Comparison of ENCODE assay signal across 16 cellular contexts in the genomic region with DNA sequence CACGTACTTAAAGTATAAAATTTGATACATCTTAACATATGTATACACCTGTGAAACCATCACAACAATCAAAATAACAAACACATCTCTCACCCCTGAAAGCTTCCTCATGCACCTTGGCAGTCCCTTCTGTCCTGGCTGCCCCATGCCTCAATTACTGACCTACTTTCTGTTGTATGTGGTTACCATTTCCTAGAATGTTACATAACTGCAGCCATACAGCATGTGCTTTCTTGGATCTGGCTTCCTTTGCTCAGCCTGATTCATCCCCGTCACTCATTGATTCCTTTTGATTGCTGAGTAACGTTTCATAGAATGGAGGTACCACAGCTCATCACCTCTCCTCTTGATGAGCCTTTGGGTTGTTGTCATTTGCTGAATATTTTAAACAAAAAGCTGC.
DNase-seq lines count a peak whose midpoint lies in the region; ATAC-seq, FAIRE-seq and TF ChIP-seq lines count a peak whose summit lies in the region.
"Had no signal": no experiment of that assay in that cellular context is flagged by ENCODE, and none has a peak within 500 bp of the region (broad histone marks: within the 10 kb centered on the region; RNA-seq: fewer than 3 reads in every experiment).

No MANE protein-coding gene starts in this region.

- ATAC-seq in naive thymus-derived CD8-positive, alpha-beta T cell: no peak
- ATAC-seq: A549, foreskin keratinocyte had no signal

- H3K27me3 ChIP-seq in GM23248 (replicated peaks; ENCODE audit: insufficient read depth) (no peaks in the 10 kb centered on the region), hepatocyte (no peaks in the 10 kb centered on the region)
- H3K27me3 ChIP-seq: foreskin keratinocyte, thyroid gland had no signal

- intact Hi-C loops in activated T-helper 1 cell treated with anti-CD3 and anti-CD28 coated beads, Interleukin-12 subunit alpha, Interleukin-12 subunit beta, Interleukin-2, Interleukin-4 antibody, amounts not matched to agents 30 ng/mL and 10 ng/mL and 1 ng/mL, durations not matched to agents 14 hours and 24 hours and 36 hours (cut with micrococcal nuclease): no loop called here

- no peak for TF ChIP-seq CTCF in hepatocyte (IDR thresholded peaks at IDR 0.05; ENCODE audit: poor library complexity)

- H3K36me3 ChIP-seq in GM23248 (ENCODE audit: low read depth) (no peaks in the 10 kb centered on the region), hepatocyte (replicated peaks; ENCODE audit: insufficient read depth, low read depth) (no peaks in the 10 kb centered on the region)
- H3K36me3 ChIP-seq: thyroid gland had no signal

- H3K9me2 ChIP-seq in GM23248 (ENCODE audit: insufficient read depth) (no peaks in the 10 kb centered on the region), hepatocyte (replicated peaks; ENCODE audit: insufficient read depth) (no peaks in the 10 kb centered on the region)

- H3K4me3 ChIP-seq in GM23248 (no peak overlapping the region), hepatocyte (no peak overlapping the region)
- H3K4me3 ChIP-seq: A549, thyroid gland had no signal

- peaks cover 95% of the 10 kb centered on the region for H3K36me3 Mint-ChIP-seq in activated CD4-positive, alpha-beta T cell treated with anti-CD3 and anti-CD28 coated beads, Interleukin-2, amount 10 ng/mL, durations not matched to agents 7 days and 5 days (ENCODE audit: low read depth)
- peaks cover 87% of the 10 kb centered on the region for H3K36me3 Mint-ChIP-seq in activated T-helper 1 cell treated with anti-CD3 and anti-CD28 coated beads, Interleukin-12 subunit alpha, Interleukin-12 subunit beta, Interleukin-2, Interleukin-4 antibody, amounts not matched to agents 30 ng/mL and 10 ng/mL and 1 ng/mL, durations not matched to agents 14 hours and 24 hours and 36 hours (ENCODE audit: low read depth)
- H3K36me3 Mint-ChIP-seq in naive thymus-derived CD8-positive, alpha-beta T cell: peaks cover 31 to 89% (median 50%) of the 10 kb centered on the region in 3 donors

- no peak for DNase-seq in activated CD4-positive, alpha-beta T cell treated with anti-CD3 and anti-CD28 coated beads, Interleukin-2, amount 10 ng/mL, durations not matched to agents 7 days and 5 days
- no peak for DNase-seq in activated CD4-positive, alpha-beta T cell treated with anti-CD3 and anti-CD28 coated beads, Interleukin-2, amount 50 U/mL, for 48 hours
- DNase-seq in GM19239 (ENCODE audit: insufficient read length, low spot score): no peak
- DNase-seq in activated T-helper 1 cell treated with anti-CD3 and anti-CD28 coated beads, Interleukin-12 subunit alpha, Interleukin-12 subunit beta, Interleukin-2, Interleukin-4 antibody, amounts not matched to agents 30 ng/mL and 10 ng/mL and 1 ng/mL, durations not matched to agents 14 hours and 24 hours and 36 hours (ENCODE audit: low spot score): no peak
- DNase-seq in naive thymus-derived CD8-positive, alpha-beta T cell: no peak
- no peak for DNase-seq in GM23248
- no peak for DNase-seq in hepatocyte (ENCODE audit: low spot score)
- DNase-seq in DMS53 treated with DMSO at 0.1 percent for 48 hours (lab: John Stamatoyannopoulos, UW; ENCODE audit: unreplicated experiment): no peak
- DNase-seq: activated naive CD4-positive, alpha-beta T cell treated with anti-CD3 and anti-CD28 coated beads for 36 hours; foreskin keratinocyte; NCI-H2107; nephron progenitor cell; retina; T-helper 9 cell; thyroid gland had no signal

- 60 to 64% methylated on average over 3 of the region's 3 CpGs for WGBS in GM23248 (ENCODE audit: low coverage in 1 of 2, low lambda C conversion rate in 2 of 2, missing lambda C conversion rate in 2 of 2), 2 experiments
- WGBS in hepatocyte (ENCODE audit: low lambda C conversion rate, missing lambda C conversion rate): 86% methylated on average over 3 of the region's 3 CpGs

- CTCF ChIA-PET in activated CD4-positive, alpha-beta T cell treated with anti-CD3 and anti-CD28 coated beads, Interleukin-2, amount 10 ng/mL, durations not matched to agents 7 days and 5 days (lab: Charles Lee): interaction anchor here (0.6 kb wide), 2 partner anchors 188 to 1343 kb away, joined by 4 read pairs; no protein-coding TSS in a partner anchor

- H4K20me1 ChIP-seq in GM23248 (ENCODE audit: insufficient read depth): no peaks in the 10 kb centered on the region
- no peaks in the 10 kb centered on the region for H4K20me1 ChIP-seq in hepatocyte (ENCODE audit: insufficient read depth, poor library complexity, severe bottlenecking)

- H3K79me2 ChIP-seq in GM23248 (ENCODE audit: insufficient read depth) (no peaks in the 10 kb centered on the region), hepatocyte (no peaks in the 10 kb centered on the region)

- H3K27ac ChIP-seq in GM23248: no peak overlapping the region
- H3K27ac ChIP-seq in hepatocyte: no peak overlapping the region
- H3K27ac ChIP-seq: A549, foreskin keratinocyte, thyroid gland had no signal

- H2AFZ ChIP-seq in GM23248: no peak overlapping the region
- no peak overlapping the region for H2AFZ ChIP-seq in hepatocyte

- no peak overlapping the region for H3K9ac ChIP-seq in GM23248

- H3K4me1 ChIP-seq in GM23248 (ENCODE audit: insufficient read depth): no peaks in the 10 kb centered on the region
- peaks cover 5% of the 10 kb centered on the region for H3K4me1 ChIP-seq in hepatocyte (ENCODE audit: insufficient read depth)
- H3K4me1 ChIP-seq: A549, foreskin keratinocyte had no signal

- peaks cover 95% of the 10 kb centered on the region for H3K4me1 Mint-ChIP-seq in activated CD4-positive, alpha-beta T cell treated with anti-CD3 and anti-CD28 coated beads, Interleukin-2, amount 10 ng/mL, durations not matched to agents 7 days and 5 days
- H3K4me1 Mint-ChIP-seq in activated T-helper 1 cell treated with anti-CD3 and anti-CD28 coated beads, Interleukin-12 subunit alpha, Interleukin-12 subunit beta, Interleukin-2, Interleukin-4 antibody, amounts not matched to agents 30 ng/mL and 10 ng/mL and 1 ng/mL, durations not matched to agents 14 hours and 24 hours and 36 hours (ENCODE audit: low read depth): peaks cover 63% of the 10 kb centered on the region
- H3K4me1 Mint-ChIP-seq in naive thymus-derived CD8-positive, alpha-beta T cell: peaks cover 52 to 97% (median 69%) of the 10 kb centered on the region in 4 donors

- peaks cover 28% of the 10 kb centered on the region for H3K9me3 Mint-ChIP-seq in activated CD4-positive, alpha-beta T cell treated with anti-CD3 and anti-CD28 coated beads, Interleukin-2, amount 10 ng/mL, durations not matched to agents 7 days and 5 days
- H3K9me3 Mint-ChIP-seq in activated T-helper 1 cell treated with anti-CD3 and anti-CD28 coated beads, Interleukin-12 subunit alpha, Interleukin-12 subunit beta, Interleukin-2, Interleukin-4 antibody, amounts not matched to agents 30 ng/mL and 10 ng/mL and 1 ng/mL, durations not matched to agents 14 hours and 24 hours and 36 hours: peaks cover 27% of the 10 kb centered on the region
- peaks cover 0 to 14% (median 3%) of the 10 kb centered on the region in 9 donors for H3K9me3 Mint-ChIP-seq in naive thymus-derived CD8-positive, alpha-beta T cell

- no peaks in the 10 kb centered on the region for H3K9me3 ChIP-seq in GM23248 (ENCODE audit: low read depth)
- H3K9me3 ChIP-seq in hepatocyte (ENCODE audit: low read depth): peaks cover 14% of the 10 kb centered on the region
- H3K9me3 ChIP-seq: A549, thyroid gland had no signal

- H3K4me3 Mint-ChIP-seq in activated CD4-positive, alpha-beta T cell treated with anti-CD3 and anti-CD28 coated beads, Interleukin-2, amount 10 ng/mL, durations not matched to agents 7 days and 5 days: peak overlapping the region; percentile 12
- no peak overlapping the region for H3K4me3 Mint-ChIP-seq in activated T-helper 1 cell treated with anti-CD3 and anti-CD28 coated beads, Interleukin-12 subunit alpha, Interleukin-12 subunit beta, Interleukin-2, Interleukin-4 antibody, amounts not matched to agents 30 ng/mL and 10 ng/mL and 1 ng/mL, durations not matched to agents 14 hours and 24 hours and 36 hours
- H3K4me3 Mint-ChIP-seq in naive thymus-derived CD8-positive, alpha-beta T cell: peak overlapping the region in 9 of 10 donors; percentile 1 to 70 (median 46)
- H3K4me3 Mint-ChIP-seq: activated naive CD4-positive, alpha-beta T cell treated with anti-CD3 and anti-CD28 coated beads for 36 hours; nephron progenitor cell had no signal

- peak overlapping the region; percentile 16 for H3K27ac Mint-ChIP-seq in activated CD4-positive, alpha-beta T cell treated with anti-CD3 and anti-CD28 coated beads, Interleukin-2, amount 10 ng/mL, durations not matched to agents 7 days and 5 days
- peak overlapping the region; percentile 81 for H3K27ac Mint-ChIP-seq in activated T-helper 1 cell treated with anti-CD3 and anti-CD28 coated beads, Interleukin-12 subunit alpha, Interleukin-12 subunit beta, Interleukin-2, Interleukin-4 antibody, amounts not matched to agents 30 ng/mL and 10 ng/mL and 1 ng/mL, durations not matched to agents 14 hours and 24 hours and 36 hours
- H3K27ac Mint-ChIP-seq in naive thymus-derived CD8-positive, alpha-beta T cell: peak overlapping the region in 8 of 10 donors; percentile 27 to 88 (median 76)
- H3K27ac Mint-ChIP-seq: activated naive CD4-positive, alpha-beta T cell treated with anti-CD3 and anti-CD28 coated beads for 36 hours; nephron progenitor cell had no signal

- H3K27me3 Mint-ChIP-seq in activated CD4-positive, alpha-beta T cell treated with anti-CD3 and anti-CD28 coated beads, Interleukin-2, amount 10 ng/mL, durations not matched to agents 7 days and 5 days: no peaks in the 10 kb centered on the region
- no peaks in the 10 kb centered on the region for H3K27me3 Mint-ChIP-seq in activated T-helper 1 cell treated with anti-CD3 and anti-CD28 coated beads, Interleukin-12 subunit alpha, Interleukin-12 subunit beta, Interleukin-2, Interleukin-4 antibody, amounts not matched to agents 30 ng/mL and 10 ng/mL and 1 ng/mL, durations not matched to agents 14 hours and 24 hours and 36 hours (ENCODE audit: insufficient read depth)
- H3K27me3 Mint-ChIP-seq in naive thymus-derived CD8-positive, alpha-beta T cell: no peaks in the 10 kb centered on the region

- POLR2A ChIA-PET in activated CD4-positive, alpha-beta T cell treated with anti-CD3 and anti-CD28 coated beads, Interleukin-2, amount 10 ng/mL, durations not matched to agents 7 days and 5 days (lab: Charles Lee): interaction anchor here (0.6 kb wide), 1 partner anchor 13 kb away, joined by 4 read pairs; no protein-coding TSS in a partner anchor
- POLR2A ChIA-PET in naive thymus-derived CD8-positive, alpha-beta T cell (lab: Charles Lee): interaction anchor here (0.8 to 1.6 kb wide), 5 partner anchors 8 to 63 kb away, joined by 3 to 6 read pairs (median 3); no protein-coding TSS in a partner anchor

- in situ Hi-C loops in GM23248 (cut with MboI): no loop called here

- FAIRE-seq in GM19239 (lab: Jason Lieb, UNC): peak; percentile 57
- FAIRE-seq: A549 had no signal

- no peaks in the 10 kb centered on the region for H3F3A ChIP-seq in GM23248 (ENCODE audit: insufficient read depth)

- H3K4me2 ChIP-seq in GM23248 (ENCODE audit: unreplicated experiment): no peak overlapping the region
- no peak overlapping the region for H3K4me2 ChIP-seq in hepatocyte
- H3K4me2 ChIP-seq: A549 had no signal

Comparison
In these comparisons a context has a peak if more than half of its experiments do, and no peak if none do; other contexts are left out.
1. H3K27ac Mint-ChIP-seq: peak in every context shown above with its lines; median percentile 81 in activated T-helper 1 cell treated with anti-CD3 and anti-CD28 coated beads, Interleukin-12 subunit alpha, Interleukin-12 subunit beta, Interleukin-2, Interleukin-4 antibody, amounts not matched to agents 30 ng/mL and 10 ng/mL and 1 ng/mL, durations not matched to agents 14 hours and 24 hours and 36 hours; 76 in naive thymus-derived CD8-positive, alpha-beta T cell; 16 in activated CD4-positive, alpha-beta T cell treated with anti-CD3 and anti-CD28 coated beads, Interleukin-2, amount 10 ng/mL, durations not matched to agents 7 days and 5 days.